Comparison of ENCODE assay signal across 11 cellular contexts in the genomic region with DNA sequence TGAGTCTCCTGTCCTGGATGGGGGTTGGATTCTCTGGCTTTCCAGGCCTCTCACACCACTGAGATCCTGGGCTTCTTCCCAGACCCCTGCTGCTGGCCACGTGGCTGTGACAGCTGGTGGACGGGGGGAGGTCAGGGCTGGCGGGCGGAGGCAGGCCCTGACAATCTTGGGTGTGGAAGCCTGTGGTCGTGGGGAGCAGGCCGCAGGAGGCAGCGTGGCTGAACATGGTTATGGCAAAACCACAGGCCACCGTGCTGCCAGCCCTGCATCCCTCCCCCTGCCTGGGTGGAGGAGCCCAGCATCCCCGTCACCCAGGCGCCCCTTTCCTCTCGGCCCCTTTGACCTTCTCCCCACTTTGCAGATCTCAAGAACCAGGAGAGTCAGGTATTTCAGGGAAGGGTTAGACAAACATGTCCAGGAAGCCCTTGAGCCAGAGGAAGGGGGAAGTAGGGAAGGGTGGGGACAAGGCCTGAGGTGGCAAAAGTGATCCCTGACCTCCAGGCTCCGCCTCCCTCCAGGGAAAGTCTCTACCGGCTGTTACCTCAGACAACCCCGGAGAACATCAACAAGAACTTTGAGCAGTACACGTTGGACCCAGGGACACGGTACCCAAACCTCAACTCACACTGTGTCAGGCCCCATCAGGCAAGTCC.
DNase-seq lines count a peak whose midpoint lies in the region; ATAC-seq and TF ChIP-seq lines count a peak whose summit lies in the region.
"Had no signal": no experiment of that assay in that cellular context is flagged by ENCODE, and none has a peak within 500 bp of the region (broad histone marks: within the 10 kb centered on the region; RNA-seq: fewer than 3 reads in every experiment).

No MANE protein-coding gene starts in this region.

- DNase-seq in G401 (ENCODE audit: low spot score): peak; percentile 94
- no peak for DNase-seq in activated CD8-positive, alpha-beta T cell treated with anti-CD3 and anti-CD28 coated beads for 36 hours
- DNase-seq in Right ventricle myocardium superior: peak; percentile 82
- no peak for DNase-seq in sciatic nerve (ENCODE audit: low spot score)
- DNase-seq in activated naive CD4-positive, alpha-beta T cell treated with anti-CD3 and anti-CD28 coated beads, Interleukin-2, amount 50 U/mL, for 72 hours (ENCODE audit: low spot score in 2 of 2): no peak
- DNase-seq in NCI-H2171 (lab: John Stamatoyannopoulos, UW): no peak
- no peak for DNase-seq in activated naive CD4-positive, alpha-beta T cell treated with anti-CD3 and anti-CD28 coated beads for 36 hours
- DNase-seq: activated B cell treated with CpG ODN at 0.5 μM for 24 hours, body of pancreas, NCI-H526 had no signal

- in situ Hi-C loops in G401 (cut with HindIII; ENCODE audit: low sequenced_read_pairs): no loop called here

- intact Hi-C loops in activated CD8-positive, alpha-beta T cell treated with anti-CD3 and anti-CD28 coated beads for 36 hours (cut with micrococcal nuclease): no loop called here
- intact Hi-C loops in Right ventricle myocardium superior (cut with DNase I) (loop anchor here (2.0 to 10.0 kb wide), 2 partner anchors 15 to 57 kb away; no protein-coding TSS in a partner anchor), sciatic nerve (cut with DNase I) (no loop called here)
- intact Hi-C loops in activated naive CD4-positive, alpha-beta T cell treated with anti-CD3 and anti-CD28 coated beads for 36 hours (cut with micrococcal nuclease): loop anchor here (5.0 kb wide), 1 partner anchor 380 kb away; a partner anchor contains a TSS

- H3K36me3 Mint-ChIP-seq in activated CD8-positive, alpha-beta T cell treated with anti-CD3 and anti-CD28 coated beads for 36 hours (ENCODE audit: low read depth): peaks cover 62% of the 10 kb centered on the region
- H3K36me3 Mint-ChIP-seq in activated naive CD4-positive, alpha-beta T cell treated with anti-CD3 and anti-CD28 coated beads, Interleukin-2, amount 50 U/mL, for 72 hours: peaks cover 5 to 60% of the 10 kb centered on the region in 2 donors
- peaks cover 14% of the 10 kb centered on the region for H3K36me3 Mint-ChIP-seq in activated naive CD4-positive, alpha-beta T cell treated with anti-CD3 and anti-CD28 coated beads for 36 hours (ENCODE audit: low read depth)

- POLR2A ChIA-PET in activated CD8-positive, alpha-beta T cell treated with anti-CD3 and anti-CD28 coated beads for 36 hours (lab: Charles Lee): interaction anchor here (0.6 to 3.4 kb wide), 2 partner anchors 24 to 954 kb away, joined by 3 to 24 read pairs; no protein-coding TSS in a partner anchor

- no peaks in the 10 kb centered on the region for H3K9me3 Mint-ChIP-seq in activated CD8-positive, alpha-beta T cell treated with anti-CD3 and anti-CD28 coated beads for 36 hours
- H3K9me3 Mint-ChIP-seq in activated naive CD4-positive, alpha-beta T cell treated with anti-CD3 and anti-CD28 coated beads, Interleukin-2, amount 50 U/mL, for 72 hours: no peaks in the 10 kb centered on the region
- H3K9me3 Mint-ChIP-seq in activated naive CD4-positive, alpha-beta T cell treated with anti-CD3 and anti-CD28 coated beads for 36 hours: no peaks in the 10 kb centered on the region
- H3K9me3 Mint-ChIP-seq: activated B cell treated with CpG ODN at 0.5 μM for 24 hours had no signal

- H3K4me3 Mint-ChIP-seq in activated CD8-positive, alpha-beta T cell treated with anti-CD3 and anti-CD28 coated beads for 36 hours: no peak overlapping the region
- no peak overlapping the region for H3K4me3 Mint-ChIP-seq in activated naive CD4-positive, alpha-beta T cell treated with anti-CD3 and anti-CD28 coated beads for 36 hours
- H3K4me3 Mint-ChIP-seq: activated B cell treated with CpG ODN at 0.5 μM for 24 hours had no signal

- H3K27me3 Mint-ChIP-seq in activated CD8-positive, alpha-beta T cell treated with anti-CD3 and anti-CD28 coated beads for 36 hours: no peaks in the 10 kb centered on the region
- no peaks in the 10 kb centered on the region for H3K27me3 Mint-ChIP-seq in activated naive CD4-positive, alpha-beta T cell treated with anti-CD3 and anti-CD28 coated beads for 36 hours (ENCODE audit: low read depth)

- CTCF ChIA-PET in activated CD8-positive, alpha-beta T cell treated with anti-CD3 and anti-CD28 coated beads for 36 hours (lab: Charles Lee): interaction anchor here (1.2 to 5.0 kb wide), 4 partner anchors 7 to 60 kb away, joined by 3 to 36 read pairs (median 14); no protein-coding TSS in a partner anchor
- CTCF ChIA-PET in activated naive CD4-positive, alpha-beta T cell treated with anti-CD3 and anti-CD28 coated beads for 36 hours (lab: Charles Lee): interaction anchor here (0.7 kb wide), 1 partner anchor 67 kb away, joined by 3 read pairs; no protein-coding TSS in a partner anchor

- TF ChIP-seq CTCF in activated CD8-positive, alpha-beta T cell treated with anti-CD3 and anti-CD28 coated beads for 36 hours (IDR thresholded peaks at IDR 0.05): no peak

- H3K4me1 Mint-ChIP-seq in activated CD8-positive, alpha-beta T cell treated with anti-CD3 and anti-CD28 coated beads for 36 hours (ENCODE audit: low read depth): peaks cover 46% of the 10 kb centered on the region
- peaks cover 31% of the 10 kb centered on the region for H3K4me1 Mint-ChIP-seq in activated naive CD4-positive, alpha-beta T cell treated with anti-CD3 and anti-CD28 coated beads for 36 hours (ENCODE audit: low read depth)

- no peak for ATAC-seq in activated CD8-positive, alpha-beta T cell treated with anti-CD3 and anti-CD28 coated beads for 36 hours
- ATAC-seq in Right ventricle myocardium superior (ENCODE audit: poor library complexity) (peak; percentile 24), sciatic nerve (peak; percentile 49), GM19324 (IDR thresholded peaks at IDR 0.05; ENCODE audit: low FRiP score, unreplicated experiment) (no peak)
- ATAC-seq in activated naive CD4-positive, alpha-beta T cell treated with anti-CD3 and anti-CD28 coated beads, Interleukin-2, amount 50 U/mL, for 72 hours: no peak
- ATAC-seq: body of pancreas had no signal

- peak overlapping the region; percentile 34 for H3K27ac Mint-ChIP-seq in activated CD8-positive, alpha-beta T cell treated with anti-CD3 and anti-CD28 coated beads for 36 hours
- no peak overlapping the region for H3K27ac Mint-ChIP-seq in activated naive CD4-positive, alpha-beta T cell treated with anti-CD3 and anti-CD28 coated beads, Interleukin-2, amount 50 U/mL, for 72 hours
- no peak overlapping the region for H3K27ac Mint-ChIP-seq in activated naive CD4-positive, alpha-beta T cell treated with anti-CD3 and anti-CD28 coated beads for 36 hours
- H3K27ac Mint-ChIP-seq: activated B cell treated with CpG ODN at 0.5 μM for 24 hours had no signal

Comparison
In these comparisons a context has a peak if more than half of its experiments do, and no peak if none do; other contexts are left out.
1. DNase-seq: peak in G401 (single experiment) and Right ventricle myocardium superior (single experiment); none in activated CD8-positive, alpha-beta T cell treated with anti-CD3 and anti-CD28 coated beads for 36 hours (single experiment), sciatic nerve (single experiment), activated naive CD4-positive, alpha-beta T cell treated with anti-CD3 and anti-CD28 coated beads, Interleukin-2, amount 50 U/mL, for 72 hours (0 of 2), NCI-H2171 (single experiment) and activated naive CD4-positive, alpha-beta T cell treated with anti-CD3 and anti-CD28 coated beads for 36 hours (single experiment).
2. ATAC-seq: peak in Right ventricle myocardium superior (single experiment) and sciatic nerve (single experiment); none in activated CD8-positive, alpha-beta T cell treated with anti-CD3 and anti-CD28 coated beads for 36 hours (single experiment), GM19324 (single experiment) and activated naive CD4-positive, alpha-beta T cell treated with anti-CD3 and anti-CD28 coated beads, Interleukin-2, amount 50 U/mL, for 72 hours (0 of 2).
3. intact Hi-C loops: an anchor here in Right ventricle myocardium superior (2.0 to 10.0 kb wide) and activated naive CD4-positive, alpha-beta T cell treated with anti-CD3 and anti-CD28 coated beads for 36 hours (5.0 kb wide); none called in activated CD8-positive, alpha-beta T cell treated with anti-CD3 and anti-CD28 coated beads for 36 hours and sciatic nerve.